In the genomic region with DNA sequence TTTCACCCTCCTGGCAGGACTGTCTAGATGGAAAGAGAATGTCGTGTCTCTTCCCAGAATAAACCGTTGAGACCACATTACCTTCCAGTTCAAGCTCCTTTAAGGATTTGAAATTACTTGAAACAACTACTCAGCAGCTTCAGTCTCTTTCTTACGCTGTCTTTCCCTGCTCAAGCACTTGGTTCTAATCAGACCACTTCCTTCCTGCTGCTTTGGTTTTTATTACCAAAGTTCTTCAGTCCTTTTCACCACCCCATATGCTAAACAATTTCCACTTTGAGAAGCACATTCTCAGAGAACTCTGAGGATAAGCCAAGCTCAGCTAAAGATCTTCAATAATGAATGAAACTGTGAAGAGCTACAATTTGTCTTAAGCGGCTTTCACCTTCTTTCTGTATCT, we compare ENCODE assay signal across 11 cellular contexts.
DNase-seq lines count a peak whose midpoint lies in the region; ATAC-seq lines count a peak whose summit lies in the region.
"Had no signal": no experiment of that assay in that cellular context is flagged by ENCODE, and none has a peak within 500 bp of the region (broad histone marks: within the 10 kb centered on the region; RNA-seq: fewer than 3 reads in every experiment).

No MANE protein-coding gene starts in this region.

- DNase-seq in GM03348 (ENCODE audit: low spot score) (peak; percentile 43), Kasumi-1 (lab: John Stamatoyannopoulos, UW) (peak; percentile 54 to 58), hepatic stellate cell (ENCODE audit: low spot score) (no peak), NCI-H69 (lab: John Stamatoyannopoulos, UW) (no peak), NCI-H2196 (lab: John Stamatoyannopoulos, UW; ENCODE audit: unreplicated experiment) (no peak)
- no peak for DNase-seq in activated naive CD8-positive, alpha-beta T cell treated with anti-CD3 and anti-CD28 coated beads for 36 hours
- peak in 4 of 9 donors; percentile 17 to 28 (median 22) for DNase-seq in naive thymus-derived CD4-positive, alpha-beta T cell
- DNase-seq: left lung had no signal

- CTCF ChIA-PET in naive thymus-derived CD4-positive, alpha-beta T cell (lab: Charles Lee): no interaction called here

- POLR2A ChIA-PET in naive thymus-derived CD4-positive, alpha-beta T cell (lab: Charles Lee): no interaction called here

- no peaks in the 10 kb centered on the region for H3K9me3 Mint-ChIP-seq in activated naive CD8-positive, alpha-beta T cell treated with anti-CD3 and anti-CD28 coated beads for 36 hours
- no peaks in the 10 kb centered on the region for H3K9me3 Mint-ChIP-seq in naive thymus-derived CD4-positive, alpha-beta T cell

- peaks cover 6% of the 10 kb centered on the region for H3K36me3 Mint-ChIP-seq in activated naive CD8-positive, alpha-beta T cell treated with anti-CD3 and anti-CD28 coated beads for 36 hours
- peaks cover 0 to 16% (median 4%) of the 10 kb centered on the region in 5 donors for H3K36me3 Mint-ChIP-seq in naive thymus-derived CD4-positive, alpha-beta T cell

- no peaks in the 10 kb centered on the region for H3K9me3 ChIP-seq in naive thymus-derived CD4-positive, alpha-beta T cell (ENCODE audit: control insufficient read depth in 2 of 3, low read length in 3 of 3)
- H3K9me3 ChIP-seq: left lung had no signal

- H3K4me1 ChIP-seq in naive thymus-derived CD4-positive, alpha-beta T cell (ENCODE audit: control insufficient read depth in 2 of 2, insufficient read depth in 2 of 2, low read length in 2 of 2): peaks cover 12 to 23% of the 10 kb centered on the region in 2 donors
- H3K4me1 ChIP-seq: left lung had no signal

- no peaks in the 10 kb centered on the region for H3K27me3 Mint-ChIP-seq in activated naive CD8-positive, alpha-beta T cell treated with anti-CD3 and anti-CD28 coated beads for 36 hours
- no peaks in the 10 kb centered on the region for H3K27me3 Mint-ChIP-seq in naive thymus-derived CD4-positive, alpha-beta T cell

- peak overlapping the region; percentile 85 for H3K27ac Mint-ChIP-seq in activated naive CD8-positive, alpha-beta T cell treated with anti-CD3 and anti-CD28 coated beads for 36 hours
- H3K27ac Mint-ChIP-seq in naive thymus-derived CD4-positive, alpha-beta T cell: peak overlapping the region; percentile 72 to 91 (median 83)

- no peak overlapping the region for H3K4me3 ChIP-seq in naive thymus-derived CD4-positive, alpha-beta T cell (ENCODE audit: low read length)
- H3K4me3 ChIP-seq: left lung had no signal

- no peaks in the 10 kb centered on the region for H3K27me3 ChIP-seq in naive thymus-derived CD4-positive, alpha-beta T cell (ENCODE audit: control insufficient read depth in 2 of 2, insufficient read depth in 2 of 2, low read length in 2 of 2)
- H3K27me3 ChIP-seq: left lung had no signal

- H3K4me3 Mint-ChIP-seq in activated naive CD8-positive, alpha-beta T cell treated with anti-CD3 and anti-CD28 coated beads for 36 hours: peak overlapping the region; percentile 29
- peak overlapping the region; percentile 39 to 86 (median 68) for H3K4me3 Mint-ChIP-seq in naive thymus-derived CD4-positive, alpha-beta T cell

- no peaks in the 10 kb centered on the region for H3K36me3 ChIP-seq in naive thymus-derived CD4-positive, alpha-beta T cell (ENCODE audit: control insufficient read depth in 2 of 3, insufficient read depth in 3 of 3, low read length in 3 of 3)

- peak; percentile 48 for ATAC-seq in naive thymus-derived CD4-positive, alpha-beta T cell
- ATAC-seq: HCT116, left lung, Panc1 had no signal

- intact Hi-C loops in naive thymus-derived CD4-positive, alpha-beta T cell (cut with micrococcal nuclease): no loop called here

- peaks cover 23% of the 10 kb centered on the region for H3K4me1 Mint-ChIP-seq in activated naive CD8-positive, alpha-beta T cell treated with anti-CD3 and anti-CD28 coated beads for 36 hours
- peaks cover 20 to 49% (median 40%) of the 10 kb centered on the region in 7 donors for H3K4me1 Mint-ChIP-seq in naive thymus-derived CD4-positive, alpha-beta T cell

- peak overlapping the region; percentile 53 for H3K27ac ChIP-seq in naive thymus-derived CD4-positive, alpha-beta T cell (ENCODE audit: low read depth, low read length)
- H3K27ac ChIP-seq: left lung, VCaP had no signal

Comparison
In these comparisons a context has a peak if more than half of its experiments do, and no peak if none do; other contexts are left out.
1. DNase-seq: peak in GM03348 (single experiment) and Kasumi-1 (2 of 2); none in activated naive CD8-positive, alpha-beta T cell treated with anti-CD3 and anti-CD28 coated beads for 36 hours (single experiment), hepatic stellate cell (single experiment), NCI-H69 (single experiment) and NCI-H2196 (single experiment).